1 cellular context compared by ENCODE assay signal in the genomic region with DNA sequence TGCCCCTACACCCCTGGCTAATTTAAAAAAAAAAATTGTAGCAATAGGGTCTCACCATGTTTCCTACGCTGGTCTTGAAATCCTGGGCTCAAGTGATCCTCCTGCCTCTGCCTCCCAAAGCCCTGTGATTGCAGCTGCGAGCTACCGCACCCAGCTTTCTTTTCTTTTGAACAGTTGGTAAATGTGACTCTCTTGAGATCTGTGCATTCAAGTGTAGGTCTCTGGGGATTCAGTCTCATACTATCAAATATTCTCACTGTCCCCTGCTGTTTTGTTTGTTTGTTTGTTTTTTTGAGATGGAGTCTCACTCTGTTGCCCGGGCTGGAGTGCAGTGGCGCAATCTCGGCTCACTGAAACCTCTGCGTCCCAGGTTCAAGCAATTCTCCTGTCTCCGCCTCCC.
TF ChIP-seq lines count a peak whose summit lies in the region.

No MANE protein-coding gene starts in this region.

TF ChIP-seq in HEK293, 187 proteins besides CTCF, POLR2A, EP300 and RAD21 (continued from another document):
- TF ChIP-seq, protein P1, sequence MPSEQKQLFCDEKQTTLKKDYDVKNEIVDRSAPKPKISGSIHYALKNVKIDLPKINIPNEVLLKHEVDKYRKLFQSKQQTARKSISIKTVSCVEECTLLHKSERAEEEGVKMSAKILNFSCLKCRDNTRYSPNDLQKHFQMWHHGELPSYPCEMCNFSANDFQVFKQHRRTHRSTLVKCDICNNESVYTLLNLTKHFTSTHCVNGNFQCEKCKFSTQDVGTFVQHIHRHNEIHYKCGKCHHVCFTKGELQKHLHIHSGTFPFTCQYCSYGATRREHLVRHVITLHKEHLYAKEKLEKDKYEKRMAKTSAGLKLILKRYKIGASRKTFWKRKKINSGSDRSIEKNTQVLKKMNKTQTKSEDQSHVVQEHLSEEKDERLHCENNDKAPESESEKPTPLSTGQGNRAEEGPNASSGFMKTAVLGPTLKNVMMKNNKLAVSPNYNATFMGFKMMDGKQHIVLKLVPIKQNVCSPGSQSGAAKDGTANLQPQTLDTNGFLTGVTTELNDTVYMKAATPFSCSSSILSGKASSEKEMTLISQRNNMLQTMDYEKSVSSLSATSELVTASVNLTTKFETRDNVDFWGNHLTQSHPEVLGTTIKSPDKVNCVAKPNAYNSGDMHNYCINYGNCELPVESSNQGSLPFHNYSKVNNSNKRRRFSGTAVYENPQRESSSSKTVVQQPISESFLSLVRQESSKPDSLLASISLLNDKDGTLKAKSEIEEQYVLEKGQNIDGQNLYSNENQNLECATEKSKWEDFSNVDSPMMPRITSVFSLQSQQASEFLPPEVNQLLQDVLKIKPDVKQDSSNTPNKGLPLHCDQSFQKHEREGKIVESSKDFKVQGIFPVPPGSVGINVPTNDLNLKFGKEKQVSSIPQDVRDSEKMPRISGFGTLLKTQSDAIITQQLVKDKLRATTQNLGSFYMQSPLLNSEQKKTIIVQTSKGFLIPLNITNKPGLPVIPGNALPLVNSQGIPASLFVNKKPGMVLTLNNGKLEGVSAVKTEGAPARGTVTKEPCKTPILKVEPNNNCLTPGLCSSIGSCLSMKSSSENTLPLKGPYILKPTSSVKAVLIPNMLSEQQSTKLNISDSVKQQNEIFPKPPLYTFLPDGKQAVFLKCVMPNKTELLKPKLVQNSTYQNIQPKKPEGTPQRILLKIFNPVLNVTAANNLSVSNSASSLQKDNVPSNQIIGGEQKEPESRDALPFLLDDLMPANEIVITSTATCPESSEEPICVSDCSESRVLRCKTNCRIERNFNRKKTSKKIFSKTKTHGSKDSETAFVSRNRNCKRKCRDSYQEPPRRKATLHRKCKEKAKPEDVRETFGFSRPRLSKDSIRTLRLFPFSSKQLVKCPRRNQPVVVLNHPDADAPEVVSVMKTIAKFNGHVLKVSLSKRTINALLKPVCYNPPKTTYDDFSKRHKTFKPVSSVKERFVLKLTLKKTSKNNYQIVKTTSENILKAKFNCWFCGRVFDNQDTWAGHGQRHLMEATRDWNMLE (tag by site-specific recombination; conservative IDR thresholded peaks at IDR 0.05; ENCODE audit: low read depth), result no peak
- TF ChIP-seq ZNF248 (tag by site-specific recombination; IDR thresholded peaks at IDR 0.05), result no peak
- TF ChIP-seq ZNF214 (tag by site-specific recombination; IDR thresholded peaks at IDR 0.05; ENCODE audit: borderline replicate concordance), result no peak
- TF ChIP-seq ZNF324 (tag by site-specific recombination; IDR thresholded peaks at IDR 0.05), result no peak
